In the genomic region with DNA sequence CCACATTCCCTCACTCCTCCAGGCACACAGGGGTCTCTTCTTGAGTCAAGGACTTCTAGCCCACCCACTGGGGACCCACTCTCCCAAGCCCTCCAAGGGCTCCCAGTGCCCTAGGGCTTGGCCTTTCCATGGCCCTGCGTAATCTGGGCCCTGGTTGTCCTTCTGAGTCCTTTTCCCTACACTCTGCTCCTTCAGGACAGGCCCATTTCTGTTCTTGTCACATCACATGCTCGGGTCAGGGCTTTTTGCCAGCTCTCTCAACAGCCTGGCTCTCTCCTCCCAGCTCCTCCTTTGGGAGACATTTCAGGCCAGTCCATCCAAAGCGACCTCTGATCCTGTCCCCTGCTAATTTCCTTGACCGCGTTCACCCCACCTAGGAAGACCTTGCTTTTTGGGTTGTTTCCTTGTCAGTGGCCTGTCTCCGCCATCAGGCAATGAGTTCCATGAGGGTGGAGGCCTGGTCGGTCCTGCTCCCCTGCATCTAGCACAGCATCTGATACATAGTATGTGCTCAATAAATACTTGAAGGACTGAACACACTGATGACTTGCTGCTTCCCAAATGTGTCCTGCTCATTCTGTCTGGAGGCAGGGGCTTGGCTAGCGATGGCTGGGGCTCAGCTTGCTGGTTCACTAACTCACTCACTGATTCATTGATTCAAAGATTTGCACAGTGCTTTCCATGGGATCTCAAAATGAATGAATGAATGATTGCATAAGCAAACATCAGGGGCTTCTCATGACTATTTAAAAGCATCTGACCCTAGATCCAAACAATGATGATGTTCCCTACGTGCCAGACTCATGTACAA, we compare ENCODE assay signal across 12 cellular contexts. TPM values are rescaled to one million over a fixed set of nuclear protein-coding genes. Genes with fewer than 3 reads are reported as not detected.
DNase-seq lines count a peak whose midpoint lies in the region; ATAC-seq, FAIRE-seq and TF ChIP-seq lines count a peak whose summit lies in the region.
"Had no signal": no experiment of that assay in that cellular context is flagged by ENCODE, and none has a peak within 500 bp of the region (broad histone marks: within the 10 kb centered on the region; RNA-seq: fewer than 3 reads in every experiment).

No MANE protein-coding gene starts in this region.

- H3K36me3 ChIP-seq in SJCRH30, result no peaks in the 10 kb centered on the region
- no peaks in the 10 kb centered on the region for H3K36me3 ChIP-seq in astrocyte (ENCODE audit: insufficient read depth, low read length)
- peaks cover 2 to 83% (median 81%) of the 10 kb centered on the region in 5 donors for H3K36me3 ChIP-seq in subcutaneous abdominal adipose tissue (ENCODE audit: control insufficient read depth in 5 of 5, insufficient read depth in 5 of 5, low read length in 5 of 5)

- H3K9me3 ChIP-seq in SJCRH30 (replicated peaks) (no peaks in the 10 kb centered on the region), astrocyte (ENCODE audit: insufficient read depth, low read depth, low read length) (peaks cover 5% of the 10 kb centered on the region), subcutaneous abdominal adipose tissue (ENCODE audit: control insufficient read depth in 5 of 5, low read length in 5 of 5) (no peaks in the 10 kb centered on the region)

- peaks cover 5% of the 10 kb centered on the region for H3K4me1 Mint-ChIP-seq in astrocyte (ENCODE audit: low read depth, unreplicated experiment)
- H3K4me1 Mint-ChIP-seq: activated B cell treated with CpG ODN at 0.5 μM for 24 hours; CD8-positive, alpha-beta memory T cell had no signal

- peak; percentile 70 for FAIRE-seq in astrocyte (lab: Jason Lieb, UNC)

- H3K4me1 ChIP-seq in SJCRH30 (peaks cover 21% of the 10 kb centered on the region), astrocyte (ENCODE audit: insufficient read depth, low read length) (peaks cover 22% of the 10 kb centered on the region), subcutaneous abdominal adipose tissue (ENCODE audit: control insufficient read depth in 5 of 5, insufficient read depth in 5 of 5, low read length in 5 of 5) (peaks cover 6 to 16% (median 12%) of the 10 kb centered on the region in 5 donors)

- H2AFZ ChIP-seq in astrocyte (ENCODE audit: low read depth, low read length), result no peak overlapping the region

- DNase-seq in SJCRH30, result no peak
- DNase-seq in astrocyte (ENCODE audit: low read depth), result no peak
- DNase-seq in left lobe of liver (ENCODE audit: low spot score), result no peak
- no peak for DNase-seq in activated CD8-positive, alpha-beta memory T cell treated with anti-CD3 and anti-CD28 coated beads, Interleukin-2, amount 50 U/mL, for 4 hours
- DNase-seq: activated B cell treated with CpG ODN at 0.5 μM for 24 hours; CD8-positive, alpha-beta memory T cell; midbrain; NCI-H1417; stimulated activated CD4-positive, alpha-beta T cell treated with anti-CD3 and anti-CD28 coated beads, Interleukin-4, amount 100 ng/mL, for 1 hour had no signal

- no peak for TF ChIP-seq CTCF in astrocyte (IDR thresholded peaks at IDR 0.05; ENCODE audit: insufficient read depth, low read depth, low read length)

- peaks cover 9% of the 10 kb centered on the region for H3K36me3 Mint-ChIP-seq in astrocyte (ENCODE audit: low read depth, unreplicated experiment)

- H3K79me2 ChIP-seq in astrocyte (ENCODE audit: insufficient read depth, low read length), result no peaks in the 10 kb centered on the region

- no peak overlapping the region for H3K9ac ChIP-seq in astrocyte (ENCODE audit: low read length)
- H3K9ac ChIP-seq in subcutaneous abdominal adipose tissue (ENCODE audit: low read length in 5 of 5), result peak overlapping the region in 1 of 5 donors; percentile 9

- no peaks in the 10 kb centered on the region for H4K20me1 ChIP-seq in astrocyte (ENCODE audit: insufficient read depth, low read length)

- ATAC-seq in left lobe of liver (peak; percentile 36), GM21723 (IDR thresholded peaks at IDR 0.05; ENCODE audit: unreplicated experiment) (no peak), HG02610 (IDR thresholded peaks at IDR 0.05; ENCODE audit: unreplicated experiment) (no peak)

- peaks cover 2% of the 10 kb centered on the region for H3K27me3 Mint-ChIP-seq in astrocyte (ENCODE audit: low read depth, unreplicated experiment)
- H3K27me3 Mint-ChIP-seq: activated B cell treated with CpG ODN at 0.5 μM for 24 hours; CD8-positive, alpha-beta memory T cell had no signal

- H3K27ac Mint-ChIP-seq in astrocyte (ENCODE audit: unreplicated experiment), result no peak overlapping the region
- H3K27ac Mint-ChIP-seq: activated B cell treated with CpG ODN at 0.5 μM for 24 hours had no signal

- H3K4me2 ChIP-seq in astrocyte (ENCODE audit: low read length), result peak overlapping the region; percentile 21

- H3K4me3 ChIP-seq in SJCRH30 (no peak overlapping the region), astrocyte (ENCODE audit: insufficient read depth, low read depth, low read length) (no peak overlapping the region), subcutaneous abdominal adipose tissue (ENCODE audit: low read depth in 1 of 5, low read length in 5 of 5) (peak overlapping the region in 1 of 5 donors; percentile 7)

- peaks cover 2% of the 10 kb centered on the region for H3K9me3 Mint-ChIP-seq in astrocyte (ENCODE audit: unreplicated experiment)
- H3K9me3 Mint-ChIP-seq: activated B cell treated with CpG ODN at 0.5 μM for 24 hours; CD8-positive, alpha-beta memory T cell had no signal

- H3K27me3 ChIP-seq in SJCRH30 (no peaks in the 10 kb centered on the region), astrocyte (ENCODE audit: insufficient read depth, low read length) (no peaks in the 10 kb centered on the region), subcutaneous abdominal adipose tissue (ENCODE audit: control insufficient read depth in 5 of 5, insufficient read depth in 4 of 5, low read length in 5 of 5) (no peaks in the 10 kb centered on the region)

- H3K27ac ChIP-seq in SJCRH30 (peak overlapping the region; percentile 3; the same call in 1 of the 2 replicates), astrocyte (ENCODE audit: low read depth, low read length) (peak overlapping the region; percentile 20), subcutaneous abdominal adipose tissue (ENCODE audit: low read depth, low read length) (peak overlapping the region; percentile 80)

- no peak overlapping the region for H3K4me3 Mint-ChIP-seq in astrocyte (ENCODE audit: unreplicated experiment)
- H3K4me3 Mint-ChIP-seq: activated B cell treated with CpG ODN at 0.5 μM for 24 hours; CD8-positive, alpha-beta memory T cell had no signal

RNA-seq across cellular contexts. Expression of a gene that starts 44.8 kb away (rescaled TPM):
- total RNA-seq in SJCRH30 (2014; rRNA removed; shearing (Covaris generic)), result 2.6 and 3.5 TPM in 2 replicates
- total RNA-seq in astrocyte, result 3.2 and 3.4 TPM in 2 replicates
- total RNA-seq in left lobe of liver, result 175 TPM

Comparison
In these comparisons a context has a peak if more than half of its experiments do, and no peak if none do; other contexts are left out.
1. H3K27ac ChIP-seq: peak in every context shown above with its lines; median percentile 80 in subcutaneous abdominal adipose tissue; 20 in astrocyte; 3 in SJCRH30.
2. RNA of a gene that starts 44.8 kb away (total RNA-seq): 175 TPM in left lobe of liver (single experiment); 3.2 to 3.4 TPM in astrocyte and 2.6 to 3.5 TPM in SJCRH30; every median in the first group is over 10 times any median in the second.